Comparison of ENCODE assay signal across 24 cellular contexts in the genomic region with DNA sequence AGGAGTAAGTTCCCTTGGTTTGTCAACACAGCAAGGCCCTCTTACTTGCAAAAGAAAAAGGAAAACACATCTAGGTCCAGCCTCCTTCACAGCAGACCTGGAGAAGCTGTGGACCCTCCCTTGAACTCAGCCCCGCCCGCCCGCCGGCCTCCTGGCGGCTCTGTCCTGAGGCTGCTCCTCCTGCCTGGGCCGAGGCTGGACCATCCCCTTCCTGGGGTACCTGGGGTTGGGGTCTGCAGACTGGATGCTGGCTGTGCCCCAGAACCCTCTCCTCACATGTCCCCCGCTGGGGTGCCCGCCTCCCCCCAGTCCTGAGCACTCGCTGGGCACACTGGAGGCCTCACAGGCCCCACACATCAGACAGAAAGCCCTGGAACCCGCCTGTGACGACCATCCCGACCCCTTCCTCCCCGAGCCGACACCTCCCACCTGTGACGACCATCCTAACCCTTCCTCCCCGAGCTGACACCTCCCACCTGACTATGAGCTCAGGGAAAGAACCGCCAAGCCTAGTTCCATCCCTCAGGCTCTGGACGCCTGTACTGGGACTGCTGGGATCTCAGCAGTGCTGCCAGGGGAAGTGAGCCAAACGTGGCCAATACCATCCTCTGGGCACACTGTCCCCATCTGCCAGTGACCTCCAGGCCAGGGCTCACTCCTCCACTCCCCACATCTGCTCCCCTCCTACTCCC. TPM values are rescaled to one million over a fixed set of nuclear protein-coding genes. Genes with fewer than 3 reads are reported as not detected.
"Had no signal": no experiment of that assay in that cellular context is flagged by ENCODE, and none has a peak within 500 bp of the region (broad histone marks: within the 10 kb centered on the region; RNA-seq: fewer than 3 reads in every experiment).

No MANE protein-coding gene starts in this region.

- H3K79me2 ChIP-seq: hepatocyte had no signal

- H3K4me3 Mint-ChIP-seq: naive thymus-derived CD4-positive, alpha-beta T cell; nephron progenitor cell had no signal

- H3K9me3 ChIP-seq: neutrophil, right atrium auricular region had no signal

- H3K4me1 ChIP-seq: right atrium auricular region had no signal

- H3K9me3 Mint-ChIP-seq: naive thymus-derived CD4-positive, alpha-beta T cell; nephron progenitor cell had no signal

- H3K4me3 ChIP-seq: dorsolateral prefrontal cortex, hepatocyte, lung, right atrium auricular region had no signal

- FAIRE-seq: small intestine had no signal

- H3K27me3 Mint-ChIP-seq: naive thymus-derived CD4-positive, alpha-beta T cell had no signal

- H3K27ac ChIP-seq: dorsolateral prefrontal cortex, hepatocyte, neutrophil, right atrium auricular region had no signal

- H3K4me2 ChIP-seq: hepatocyte had no signal

- H2AFZ ChIP-seq: hepatocyte had no signal

- DNase-seq: cortex of kidney; dorsolateral prefrontal cortex; effector CD8-positive, alpha-beta T cell; foreskin melanocyte; head of caudate nucleus; left colon; left ventricle myocardium superior; mesendoderm; naive thymus-derived CD4-positive, alpha-beta T cell; nephron progenitor cell; posterior cingulate gyrus; small intestine; stimulated activated CD4-positive, alpha-beta T cell treated with anti-CD3 and anti-CD28 coated beads, Interleukin-12 subunit alpha, Interleukin-12 subunit beta, amount 100 ng/mL, for 4 hours; stimulated activated naive CD4-positive, alpha-beta T cell treated with Interleukin-2 at 50 U/mL for 16 hours; trophoblast cell had no signal

- H3K27ac Mint-ChIP-seq: nephron progenitor cell had no signal

- H3K27me3 ChIP-seq: dorsolateral prefrontal cortex, hepatocyte, right atrium auricular region had no signal

- H3K4me1 Mint-ChIP-seq: nephron progenitor cell had no signal

- ATAC-seq: left colon; left ventricle myocardium superior; naive thymus-derived CD4-positive, alpha-beta T cell had no signal

RNA-seq across cellular contexts. Expression of gene TMEM210, which starts 7.2 kb away (rescaled TPM):
- total RNA-seq: dorsolateral prefrontal cortex; hepatocyte; kidney epithelial cell; left ventricle myocardium superior; lung; mononuclear cell; naive thymus-derived CD4-positive, alpha-beta T cell; osteocyte; right atrium auricular region; urinary bladder had no signal
- polyA plus RNA-seq: esophagus; hepatocyte; lung; naive thymus-derived CD4-positive, alpha-beta T cell; small intestine; urinary bladder had no signal

RNA-seq across cellular contexts. Expression of gene LRRC26, which starts 9.2 kb away (rescaled TPM):
- total RNA-seq: kidney epithelial cell, left ventricle myocardium superior, osteocyte, right atrium auricular region, urinary bladder had no signal
- polyA plus RNA-seq: naive thymus-derived CD4-positive, alpha-beta T cell; urinary bladder had no signal
